In genomic region chr6:115865914-115866313, GRCh38 we compare ENCODE assay signal across 28 cellular contexts.
"Had no signal": no experiment of that assay in that cellular context is flagged by ENCODE, and none has a peak within 500 bp of the region (broad histone marks: within the 10 kb centered on the region; RNA-seq: fewer than 3 reads in every experiment).

No MANE protein-coding gene starts in this region.

- H3K4me1 ChIP-seq: adrenal gland, body of pancreas, colonic mucosa had no signal

- H3K27ac ChIP-seq: adrenal gland, body of pancreas, colonic mucosa, WERI-Rb-1 had no signal

- H3K36me3 ChIP-seq: adrenal gland, colonic mucosa, WERI-Rb-1 had no signal

- H3K27me3 ChIP-seq: adrenal gland, body of pancreas, colonic mucosa had no signal

- DNase-seq: activated B cell treated with CpG ODN at 0.5 μM for 24 hours; activated CD4-positive, alpha-beta T cell treated with anti-CD3 and anti-CD28 coated beads for 48 hours; activated CD4-positive, alpha-beta T cell treated with anti-CD3 and anti-CD28 coated beads, Interleukin-2, amount 50 U/mL, for 1 hour; activated CD4-positive, alpha-beta T cell treated with anti-CD3 and anti-CD28 coated beads, Interleukin-2, amount 50 U/mL, for 48 hours; activated CD8-positive, alpha-beta memory T cell treated with anti-CD3 and anti-CD28 coated beads for 24 hours; activated CD8-positive, alpha-beta T cell treated with anti-CD3 and anti-CD28 coated beads for 36 hours; activated effector memory CD4-positive, alpha-beta T cell treated with Interleukin-2 at 50 U/mL for 16 hours; activated gamma-delta T cell treated with Interleukin-2 at 50 U/mL for 16 hours; activated naive CD4-positive, alpha-beta T cell treated with anti-CD3 and anti-CD28 coated beads for 36 hours; activated naive CD8-positive, alpha-beta T cell treated with anti-CD3 and anti-CD28 coated beads for 36 hours; activated naive CD8-positive, alpha-beta T cell treated with anti-CD3 and anti-CD28 coated beads, Interleukin-2, amount 50 U/mL, for 24 hours; activated T-cell treated with anti-CD3 and anti-CD28 coated beads, Interleukin-2, amount 50 U/mL, for 4 hours; adrenal gland; aorta; body of pancreas; central memory CD4-positive, alpha-beta T cell; cerebellar nuclear complex; colonic mucosa; effector CD8-positive, alpha-beta T cell; foreskin fibroblast; glutamatergic neuron; T-helper 1 cell; T-helper 17 cell; T1000; WERI-Rb-1 had no signal

- ATAC-seq: activated CD4-positive, CD25-positive, alpha-beta regulatory T cell treated with anti-CD3 and anti-CD28 coated beads, Interleukin-2, amount 50 U/mL, for 24 hours; activated CD8-positive, alpha-beta T cell treated with anti-CD3 and anti-CD28 coated beads for 36 hours; activated naive CD8-positive, alpha-beta T cell treated with anti-CD3 and anti-CD28 coated beads, Interleukin-2, amount 50 U/mL, for 24 hours; activated T-cell treated with anti-CD3 and anti-CD28 coated beads, Interleukin-2, amount 50 U/mL, for 4 hours; activated T-helper 17 cell treated with anti-CD3 and anti-CD28 coated beads, Interleukin-2, amount 50 U/mL, for 72 hours; body of pancreas; esophagus mucosa; T-helper 17 cell had no signal

- H3K9me3 ChIP-seq: adrenal gland, body of pancreas, colonic mucosa had no signal

- H3K4me3 ChIP-seq: adrenal gland, body of pancreas, colonic mucosa had no signal
